In genomic region chr14:100654814-100655795, GRCh38 we compare ENCODE assay signal across 8 cellular contexts.
DNase-seq lines count a peak whose midpoint lies in the region; ATAC-seq, FAIRE-seq and TF ChIP-seq lines count a peak whose summit lies in the region.

No MANE protein-coding gene starts in this region.

- H4K20me1 ChIP-seq in OCI-LY7 (ENCODE audit: insufficient read depth, low read length): no peaks in the 10 kb centered on the region

- no peaks in the 10 kb centered on the region for H3K9me3 Mint-ChIP-seq in activated naive CD8-positive, alpha-beta T cell treated with anti-CD3 and anti-CD28 coated beads, Interleukin-2, amount 10 ng/mL, durations not matched to agents 7 days and 5 days

- H3K4me1 Mint-ChIP-seq in activated naive CD8-positive, alpha-beta T cell treated with anti-CD3 and anti-CD28 coated beads, Interleukin-2, amount 10 ng/mL, durations not matched to agents 7 days and 5 days: peaks cover 4% of the 10 kb centered on the region

- H3K36me3 ChIP-seq in OCI-LY7 (ENCODE audit: insufficient read depth, low read length) (no peaks in the 10 kb centered on the region), iPS-20b (ENCODE audit: insufficient read depth, low read depth, low read length) (no peaks in the 10 kb centered on the region)

- CTCF ChIA-PET in AG04450 (lab: Charles Lee) (interaction anchor here (0.6 to 5.2 kb wide), 8 partner anchors 8 to 270 kb away, joined by 3 to 49 read pairs (median 6); no protein-coding TSS in a partner anchor), OCI-LY7 (lab: Charles Lee; ENCODE audit: unreplicated experiment) (no interaction called here)

- H3K9me2 ChIP-seq in OCI-LY7 (ENCODE audit: insufficient read depth, low read length): no peaks in the 10 kb centered on the region

- H3K4me3 ChIP-seq in AG04450 (ENCODE audit: low read depth, low read length) (no peak overlapping the region), OCI-LY7 (ENCODE audit: low read depth, low read length, poor library complexity, severe bottlenecking) (no peak overlapping the region), iPS-20b (ENCODE audit: low read length) (peak overlapping the region; percentile 39; the same call in 1 of the 2 replicates)

- no peak overlapping the region for H3K4me3 Mint-ChIP-seq in activated naive CD8-positive, alpha-beta T cell treated with anti-CD3 and anti-CD28 coated beads, Interleukin-2, amount 10 ng/mL, durations not matched to agents 7 days and 5 days

- H3K4me1 ChIP-seq in OCI-LY7 (ENCODE audit: insufficient read depth, low read length, poor library complexity, severe bottlenecking): peaks cover 7% of the 10 kb centered on the region
- H3K4me1 ChIP-seq in iPS-20b (ENCODE audit: insufficient read depth, low read length): no peaks in the 10 kb centered on the region; the same call in 1 of the 2 replicates

- no peaks in the 10 kb centered on the region for H3K79me2 ChIP-seq in OCI-LY7 (ENCODE audit: insufficient read depth, low read depth, low read length)

- no peak overlapping the region for H2AFZ ChIP-seq in OCI-LY7 (ENCODE audit: low read length)

- H3K27me3 ChIP-seq in AG04450 (ENCODE audit: control insufficient read depth, insufficient read depth, low read length) (peaks cover 30% of the 10 kb centered on the region), iPS-20b (ENCODE audit: insufficient read depth, low read length) (peaks cover 12% of the 10 kb centered on the region)

- intact Hi-C loops in OCI-LY7 (cut with micrococcal nuclease; ENCODE audit: unreplicated experiment): no loop called here

- DNase-seq in AG04450 (ENCODE audit: low read depth, low spot score) (no peak), GM19239 (ENCODE audit: insufficient read length, low spot score) (peak; percentile 42), OCI-LY7 (ENCODE audit: low spot score) (no peak)
- DNase-seq in activated naive CD8-positive, alpha-beta T cell treated with anti-CD3 and anti-CD28 coated beads, Interleukin-2, amount 10 ng/mL, durations not matched to agents 7 days and 5 days: peak; percentile 72
- DNase-seq in stimulated activated CD4-positive, alpha-beta T cell treated with anti-CD3 and anti-CD28 coated beads, Interleukin-4, amount 100 ng/mL, for 4 hours: peak; percentile 19 to 44

- no TSS peak for BruUV-seq in OCI-LY7 (replicated peaks; lab: Mats Ljungman, UMichigan)

- H3K36me3 Mint-ChIP-seq in activated naive CD8-positive, alpha-beta T cell treated with anti-CD3 and anti-CD28 coated beads, Interleukin-2, amount 10 ng/mL, durations not matched to agents 7 days and 5 days: no peaks in the 10 kb centered on the region

- FAIRE-seq in GM19239 (lab: Jason Lieb, UNC): no peak

- H3K9me3 ChIP-seq in AG04450 (ENCODE audit: control insufficient read depth, insufficient read depth, low read length) (no peaks in the 10 kb centered on the region; the same call in 1 of the 2 replicates), OCI-LY7 (ENCODE audit: low read length) (no peaks in the 10 kb centered on the region), iPS-20b (ENCODE audit: insufficient read depth, low read depth, low read length) (no peaks in the 10 kb centered on the region)

- no peak overlapping the region for H3K4me2 ChIP-seq in OCI-LY7 (ENCODE audit: low read length)

- H3K27me3 Mint-ChIP-seq in activated naive CD8-positive, alpha-beta T cell treated with anti-CD3 and anti-CD28 coated beads, Interleukin-2, amount 10 ng/mL, durations not matched to agents 7 days and 5 days: peaks cover 27% of the 10 kb centered on the region

- POLR2A ChIA-PET in AG04450 (lab: Yijun Ruan, JAX): interaction anchor here (0.7 kb wide), 1 partner anchor 117 kb away, joined by 3 read pairs; no protein-coding TSS in a partner anchor
- POLR2A ChIA-PET in OCI-LY7 (lab: Charles Lee): no interaction called here
- POLR2A ChIA-PET in activated naive CD8-positive, alpha-beta T cell treated with anti-CD3 and anti-CD28 coated beads, Interleukin-2, amount 10 ng/mL, durations not matched to agents 7 days and 5 days (lab: Charles Lee): interaction anchor here (0.5 kb wide), 1 partner anchor 232 kb away, joined by 3 read pairs; no protein-coding TSS in a partner anchor

- no peak overlapping the region for H3K9ac ChIP-seq in iPS-20b (ENCODE audit: low read depth, low read length)

- no peak overlapping the region for H3K27ac Mint-ChIP-seq in activated naive CD8-positive, alpha-beta T cell treated with anti-CD3 and anti-CD28 coated beads, Interleukin-2, amount 10 ng/mL, durations not matched to agents 7 days and 5 days

- peak; percentile 63 for ATAC-seq in activated naive CD8-positive, alpha-beta T cell treated with anti-CD3 and anti-CD28 coated beads, Interleukin-2, amount 10 ng/mL, durations not matched to agents 7 days and 5 days (ENCODE audit: low read depth)
- no peak for ATAC-seq in GM19463 (IDR thresholded peaks at IDR 0.05; ENCODE audit: unreplicated experiment)
- no peak for ATAC-seq in GM19452 (IDR thresholded peaks at IDR 0.05; ENCODE audit: unreplicated experiment)

- no peak overlapping the region for H3K27ac ChIP-seq in AG04450 (ENCODE audit: low read depth, low read length)
- no peak overlapping the region for H3K27ac ChIP-seq in OCI-LY7 (ENCODE audit: low read depth, low read length, poor library complexity, severe bottlenecking)
- no peak overlapping the region for H3K27ac ChIP-seq in iPS-20b (ENCODE audit: low read length)

- TF ChIP-seq CTCF in AG04450 (IDR thresholded peaks at IDR 0.05; ENCODE audit: low read depth, low read length) (peak; percentile 50), OCI-LY7 (conservative IDR thresholded peaks at IDR 0.05; ENCODE audit: low read length) (peak; percentile 63)

Comparison
In these comparisons a context has a peak if more than half of its experiments do, and no peak if none do; other contexts are left out.
1. DNase-seq: peak in GM19239 (single experiment), activated naive CD8-positive, alpha-beta T cell treated with anti-CD3 and anti-CD28 coated beads, Interleukin-2, amount 10 ng/mL, durations not matched to agents 7 days and 5 days (single experiment) and stimulated activated CD4-positive, alpha-beta T cell treated with anti-CD3 and anti-CD28 coated beads, Interleukin-4, amount 100 ng/mL, for 4 hours (2 of 2); none in AG04450 (single experiment) and OCI-LY7 (single experiment).